In the genomic region with DNA sequence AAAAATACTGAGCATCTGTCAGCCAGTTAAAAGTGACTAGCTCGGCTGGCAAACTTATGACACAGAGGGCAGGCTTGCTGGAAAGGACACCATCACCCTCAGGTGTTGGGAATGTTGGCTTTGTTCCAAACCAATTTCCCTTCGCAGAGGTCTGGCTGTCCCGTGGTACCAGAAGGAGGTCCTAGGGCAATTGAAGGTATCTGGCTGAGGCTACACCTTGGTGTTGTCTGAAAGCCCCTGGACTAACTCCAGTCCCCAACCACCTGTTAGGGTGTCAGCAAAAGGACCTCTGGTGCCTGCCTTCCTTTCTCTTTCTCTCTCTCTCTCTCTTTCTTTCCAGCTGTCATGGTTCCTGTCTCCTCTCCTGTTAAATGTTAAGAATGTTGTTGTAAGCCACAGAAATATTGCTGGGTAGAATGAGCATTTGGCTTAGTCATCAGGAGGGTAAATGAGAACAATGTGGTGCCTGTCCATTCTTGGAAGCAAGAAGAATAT, we compare ENCODE assay signal across 23 cellular contexts. TPM values are rescaled to one million over a fixed set of nuclear protein-coding genes. Genes with fewer than 3 reads are reported as not detected.
DNase-seq lines count a peak whose midpoint lies in the region; TF ChIP-seq lines count a peak whose summit lies in the region.
"Had no signal": no experiment of that assay in that cellular context is flagged by ENCODE, and none has a peak within 500 bp of the region (broad histone marks: within the 10 kb centered on the region; RNA-seq: fewer than 3 reads in every experiment).

No MANE protein-coding gene starts in this region.

- no peak overlapping the region for H3K4me3 ChIP-seq in neuronal stem cell (ENCODE audit: low read length in 2 of 2)
- H3K4me3 ChIP-seq in MM.1S (ENCODE audit: low read length): no peak overlapping the region
- H3K4me3 ChIP-seq: gastrocnemius medialis, tibial nerve had no signal

- H3K4me2 ChIP-seq in neuronal stem cell (ENCODE audit: insufficient read depth, low read length, poor library complexity, severe bottlenecking) (no peak overlapping the region), MM.1S (ENCODE audit: low read depth, low read length) (no peak overlapping the region)

- H3K9me3 Mint-ChIP-seq in Calu3 (ENCODE audit: low read depth, unreplicated experiment) (peaks cover 10% of the 10 kb centered on the region), MCF 10A (ENCODE audit: unreplicated experiment) (no peaks in the 10 kb centered on the region)

- H3K18ac ChIP-seq in neuronal stem cell (ENCODE audit: low read length): no peak overlapping the region

- H3K27me3 Mint-ChIP-seq in Calu3 (ENCODE audit: unreplicated experiment) (peaks cover 2% of the 10 kb centered on the region), MCF 10A (ENCODE audit: insufficient read depth, unreplicated experiment) (no peaks in the 10 kb centered on the region)

- H3K14ac ChIP-seq in neuronal stem cell (ENCODE audit: low read length): no peak overlapping the region

- H2AFZ ChIP-seq in neuronal stem cell (ENCODE audit: low read length): no peak overlapping the region
- no peak overlapping the region for H2AFZ ChIP-seq in MM.1S (ENCODE audit: low read length)

- H3K79me2 ChIP-seq in MM.1S (ENCODE audit: low read length): no peaks in the 10 kb centered on the region

- no CpG with 5 or more reads among the region's 3 CpGs for WGBS in neuronal stem cell (ENCODE audit: extremely low coverage in 2 of 2, insufficient read length in 2 of 2, insufficient replicate concordance in 1 of 2), 2 donors

- H3K27ac ChIP-seq in neuronal stem cell (replicated peaks; ENCODE audit: low read length): no peak overlapping the region
- no peak overlapping the region for H3K27ac ChIP-seq in MM.1S (ENCODE audit: low read length)
- H3K27ac ChIP-seq: brain microvascular endothelial cell, gastrocnemius medialis, HL-60, neutrophil, tibial nerve had no signal

- no TSS peak for BruUV-seq in Calu3 (replicated peaks; lab: Mats Ljungman, UMichigan)
- TSS peak; percentile 73 for BruUV-seq in MCF 10A (replicated peaks; lab: Mats Ljungman, UMichigan)

- DNase-seq in Calu3: peak; percentile 78
- DNase-seq in M059J (ENCODE audit: low read depth): peak; percentile 90
- DNase-seq in MCF 10A (ENCODE audit: unreplicated experiment): peak; percentile 79
- peak; percentile 96 for DNase-seq in kidney tubule cell (ENCODE audit: low spot score)
- no peak for DNase-seq in NCI-H345 (lab: John Stamatoyannopoulos, UW)
- no peak for DNase-seq in neuronal stem cell (ENCODE audit: low spot score)
- no peak for DNase-seq in NCI-H2107 (lab: John Stamatoyannopoulos, UW)
- no peak for DNase-seq in MM.1S
- DNase-seq: activated CD4-positive, alpha-beta T cell treated with anti-CD3 and anti-CD28 coated beads for 1 hour; activated CD8-positive, alpha-beta memory T cell treated with anti-CD3 and anti-CD28 coated beads, Interleukin-2, amount 50 U/mL, for 48 hours; activated naive CD4-positive, alpha-beta T cell treated with Interleukin-2 at 50 U/mL for 16 hours; brain microvascular endothelial cell; gastrocnemius medialis; KG1; NCI-H187 treated with DMSO at 0.1 percent for 48 hours; NCI-H748 treated with DMSO at 0.1 percent for 48 hours; stimulated activated CD4-positive, alpha-beta T cell treated with anti-CD3 and anti-CD28 coated beads, Interleukin-4, amount 100 ng/mL, for 1 hour; T-helper 17 cell had no signal

- no peak overlapping the region for H2BK120ac ChIP-seq in neuronal stem cell (ENCODE audit: low read depth, low read length)

- H3K9ac ChIP-seq in neuronal stem cell (ENCODE audit: low read depth, low read length, poor library complexity) (no peak overlapping the region), MM.1S (ENCODE audit: low read length) (no peak overlapping the region)

- H2BK15ac ChIP-seq in neuronal stem cell (ENCODE audit: low read length): no peak overlapping the region

- no peaks in the 10 kb centered on the region for H3K9me2 ChIP-seq in MM.1S (replicated peaks; ENCODE audit: insufficient read depth, low read length)

- POLR2A ChIA-PET in MCF 10A (lab: Yijun Ruan, JAX): interaction anchor here (0.6 to 1.5 kb wide), 3 partner anchors 28 to 181 kb away, joined by 3 to 7 read pairs (median 3); no protein-coding TSS in a partner anchor

- no peak overlapping the region for H4K8ac ChIP-seq in neuronal stem cell (ENCODE audit: low read depth, low read length)

- no peaks in the 10 kb centered on the region for H4K20me1 ChIP-seq in MM.1S (ENCODE audit: insufficient read depth, low read length)

- H3K36me3 Mint-ChIP-seq in Calu3 (ENCODE audit: insufficient read depth, unreplicated experiment) (no peaks in the 10 kb centered on the region), MCF 10A (ENCODE audit: insufficient read depth, unreplicated experiment) (no peaks in the 10 kb centered on the region)
- H3K36me3 Mint-ChIP-seq: memory B cell had no signal

- H3K4me1 ChIP-seq in neuronal stem cell (ENCODE audit: control insufficient read depth in 2 of 2, insufficient read depth in 1 of 2, low read depth in 1 of 2, low read length in 2 of 2) (no peaks in the 10 kb centered on the region), MM.1S (ENCODE audit: low read length) (no peaks in the 10 kb centered on the region)
- H3K4me1 ChIP-seq: gastrocnemius medialis, tibial nerve had no signal

- no peak overlapping the region for H2BK12ac ChIP-seq in neuronal stem cell (ENCODE audit: low read length)

- H3K4me1 Mint-ChIP-seq in Calu3 (ENCODE audit: low read depth, unreplicated experiment) (peaks cover 12% of the 10 kb centered on the region), MCF 10A (ENCODE audit: insufficient read depth, unreplicated experiment) (peaks cover 32% of the 10 kb centered on the region)
- H3K4me1 Mint-ChIP-seq: memory B cell, T-helper 17 cell had no signal

- H3K23ac ChIP-seq in neuronal stem cell (ENCODE audit: low read depth, low read length, poor library complexity): no peak overlapping the region

- no peak for TF ChIP-seq CTCF in Calu3 (IDR thresholded peaks at IDR 0.05; ENCODE audit: unreplicated experiment)
- no peak for TF ChIP-seq CTCF in MCF 10A (IDR thresholded peaks at IDR 0.05; ENCODE audit: unreplicated experiment)
- TF ChIP-seq CTCF in MM.1S (IDR thresholded peaks at IDR 0.05; ENCODE audit: low read length): no peak

- no peak overlapping the region for H2BK5ac ChIP-seq in neuronal stem cell (ENCODE audit: low read length)

- H3K4ac ChIP-seq in neuronal stem cell (ENCODE audit: low read length): no peak overlapping the region

- H3K79me1 ChIP-seq in neuronal stem cell (ENCODE audit: low read depth, low read length): no peaks in the 10 kb centered on the region

- no peak overlapping the region for H4K91ac ChIP-seq in neuronal stem cell (ENCODE audit: low read depth, low read length, poor library complexity)

- no peak overlapping the region for H2AK5ac ChIP-seq in neuronal stem cell (ENCODE audit: low read depth, low read length)

- no peaks in the 10 kb centered on the region for H3F3A ChIP-seq in MM.1S (ENCODE audit: insufficient read depth, low read length)

- intact Hi-C loops in Calu3 (cut with micrococcal nuclease; ENCODE audit: unreplicated experiment) (no loop called here), MCF 10A (cut with micrococcal nuclease) (no loop called here)

- H3K27ac Mint-ChIP-seq in Calu3 (ENCODE audit: unreplicated experiment) (peak overlapping the region; percentile 72), MCF 10A (ENCODE audit: low read depth, unreplicated experiment) (peak overlapping the region; percentile 33)
- H3K27ac Mint-ChIP-seq: memory B cell, T-helper 17 cell had no signal

- H3K36me3 ChIP-seq in neuronal stem cell (replicated peaks in 1 of 2; ENCODE audit: control insufficient read depth in 2 of 2, insufficient read depth in 2 of 2, low read length in 2 of 2): no peaks in the 10 kb centered on the region
- H3K36me3 ChIP-seq in MM.1S (replicated peaks; ENCODE audit: insufficient read depth, low read length): no peaks in the 10 kb centered on the region
- H3K36me3 ChIP-seq: brain microvascular endothelial cell, gastrocnemius medialis, neutrophil, tibial nerve had no signal

- CTCF ChIA-PET in Calu3 (lab: Charles Lee): interaction anchor here (0.7 to 1.2 kb wide), 4 partner anchors 12 to 682 kb away, joined by 4 to 6 read pairs (median 4); no protein-coding TSS in a partner anchor
- CTCF ChIA-PET in MCF 10A (lab: Yijun Ruan, JAX): interaction anchor here (0.8 to 1.0 kb wide), 2 partner anchors 58 to 295 kb away, joined by 3 read pairs; no protein-coding TSS in a partner anchor

- H3K4me3 Mint-ChIP-seq in Calu3 (ENCODE audit: low read depth, unreplicated experiment) (peak overlapping the region; percentile 4), MCF 10A (ENCODE audit: unreplicated experiment) (peak overlapping the region; percentile 19)
- H3K4me3 Mint-ChIP-seq: memory B cell, T-helper 17 cell had no signal

- H3K27me3 ChIP-seq in neuronal stem cell (ENCODE audit: control insufficient read depth in 3 of 3, insufficient read depth in 3 of 3, low read depth in 1 of 3, low read length in 3 of 3) (no peaks in the 10 kb centered on the region), MM.1S (replicated peaks; ENCODE audit: insufficient read depth, low read length) (0 out of 2 replicates have a peak, but pooled peaks cover 2% of the 10 kb centered on the region)
- H3K27me3 ChIP-seq: brain microvascular endothelial cell, gastrocnemius medialis, neutrophil, tibial nerve had no signal

- H3K9me3 ChIP-seq in neuronal stem cell (replicated peaks in 1 of 2; ENCODE audit: control insufficient read depth in 2 of 2, insufficient read depth in 1 of 2, low read depth in 1 of 2, low read length in 2 of 2) (peaks cover 2 to 8% of the 10 kb centered on the region in 2 donors), MM.1S (replicated peaks; ENCODE audit: insufficient read depth, low read length) (no peaks in the 10 kb centered on the region)
- H3K9me3 ChIP-seq: gastrocnemius medialis, neutrophil had no signal

RNA-seq across cellular contexts. Expression of a gene that starts 12.5 kb away (rescaled TPM):
- total RNA-seq in Calu3 (2022): not detected in 2 replicates
- total RNA-seq in M059J (2014; rRNA removed; shearing (Covaris generic)): not detected in 2 replicates
- not detected in 2 replicates for total RNA-seq in MCF 10A (2022)
- not detected for polyA plus RNA-seq in neuronal stem cell (2013, experiment 1 of 2)
- polyA plus RNA-seq in neuronal stem cell (2013, experiment 2 of 2): not detected
- total RNA-seq: gastrocnemius medialis, sciatic nerve, T-helper 17 cell, tibial nerve had no signal

Comparison
In these comparisons a context has a peak if more than half of its experiments do, and no peak if none do; other contexts are left out.
1. DNase-seq: peak in Calu3 (single experiment), M059J (single experiment), MCF 10A (single experiment) and kidney tubule cell (single experiment); none in NCI-H345 (single experiment), neuronal stem cell (single experiment), NCI-H2107 (single experiment) and MM.1S (single experiment).